8 cellular contexts compared by ENCODE assay signal in genomic region chr6:154410619-154411044, GRCh38. TPM values are rescaled to one million over a fixed set of nuclear protein-coding genes. Genes with fewer than 3 reads are reported as not detected.
DNase-seq lines count a peak whose midpoint lies in the region; ATAC-seq, FAIRE-seq and TF ChIP-seq lines count a peak whose summit lies in the region.

No MANE protein-coding gene starts in this region.

- peak overlapping the region in 1 of 7 donors; percentile 13 for H3K27ac Mint-ChIP-seq in CD14-positive monocyte

- H3K4me3 Mint-ChIP-seq in CD14-positive monocyte = no peak overlapping the region

- peak; percentile 61 for FAIRE-seq in endometrium (lab: Jason Lieb, UNC)

- peaks cover 0 to 2% of the 10 kb centered on the region in 2 donors for H3K36me3 Mint-ChIP-seq in CD14-positive monocyte

- TF ChIP-seq POLR2A in uterus (IDR thresholded peaks at IDR 0.05) = no peak

- TF ChIP-seq CTCF in mucosa of descending colon (IDR thresholded peaks at IDR 0.05) (no peak), uterus (IDR thresholded peaks at IDR 0.05) (no peak), CD14-positive monocyte (IDR thresholded peaks at IDR 0.05) (no peak)

- H3K27me3 Mint-ChIP-seq in CD14-positive monocyte (ENCODE audit: low read depth in 3 of 3) = peaks cover 0 to 2% (median 0%) of the 10 kb centered on the region in 3 donors

- intact Hi-C loops in mucosa of descending colon (cut with DNase I, micrococcal nuclease) = no loop called here
- intact Hi-C loops in uterus (cut with DNase I; ENCODE audit: low total_unique reads) = no loop called here
- intact Hi-C loops in CD14-positive monocyte (cut with micrococcal nuclease) = no loop called here

- H3K27ac ChIP-seq in uterus = peak overlapping the region; percentile 85 to 97

- no peaks in the 10 kb centered on the region for H3K27me3 ChIP-seq in uterus

- H3K4me3 ChIP-seq in mucosa of descending colon (no peak overlapping the region), uterus (no peak overlapping the region)

- peaks cover 6% of the 10 kb centered on the region for H3K4me1 Mint-ChIP-seq in CD14-positive monocyte

- no peaks in the 10 kb centered on the region for H3K9me3 ChIP-seq in mucosa of descending colon
- no peaks in the 10 kb centered on the region for H3K9me3 ChIP-seq in uterus

- peaks cover 0 to 11% (median 9%) of the 10 kb centered on the region in 7 donors for H3K9me3 Mint-ChIP-seq in CD14-positive monocyte

- H3K4me1 ChIP-seq in mucosa of descending colon (ENCODE audit: low read depth) (peaks cover 17% of the 10 kb centered on the region), uterus (no peaks in the 10 kb centered on the region)

- peak; percentile 53 for DNase-seq in 8988T
- DNase-seq in NCI-H446 (lab: John Stamatoyannopoulos, UW) = peak; percentile 41 to 50
- DNase-seq in mucosa of descending colon = peak in 1 of 3 donors; percentile 10
- DNase-seq in uterus = peak; percentile 61 to 75
- no peak for DNase-seq in CD14-positive monocyte (ENCODE audit: low spot score)

- ATAC-seq in GM19035 (IDR thresholded peaks at IDR 0.05; ENCODE audit: unreplicated experiment) (peak; percentile 68), mucosa of descending colon (peak; percentile 62), HG02870 (IDR thresholded peaks at IDR 0.05; ENCODE audit: unreplicated experiment) (no peak)

- no peaks in the 10 kb centered on the region for H3K36me3 ChIP-seq in mucosa of descending colon (ENCODE audit: low read depth)
- H3K36me3 ChIP-seq in uterus = no peaks in the 10 kb centered on the region

RNA-seq across cellular contexts. Expression of gene IPCEF1, which starts 54.0 kb away (rescaled TPM):
- 1 to 10 TPM; 1.8 to 3.4 (median 2.3) TPM for total RNA-seq in mucosa of descending colon
- total RNA-seq in uterus = 1 to 10 TPM; 3.1 to 9.7 (median 3.4) TPM
- polyA plus RNA-seq in CD14-positive monocyte = 10 to 100 TPM; 14.7 to 16.5 TPM
